In genomic region chr13:97018029-97018819, GRCh38 we compare ENCODE assay signal across 8 cellular contexts. TPM values are rescaled to one million over a fixed set of nuclear protein-coding genes. Genes with fewer than 3 reads are reported as not detected.
DNase-seq lines count a peak whose midpoint lies in the region; ATAC-seq and TF ChIP-seq lines count a peak whose summit lies in the region.

No MANE protein-coding gene starts in this region.

- intact Hi-C loops in right lobe of liver (cut with DNase I) (no loop called here), thyroid gland (cut with DNase I) (no loop called here)

- DNase-seq in activated T-cell treated with anti-CD3 and anti-CD28 coated beads for 24 hours (ENCODE audit: low read depth): peak; percentile 9
- no peak for DNase-seq in activated T-cell treated with anti-CD3 and anti-CD28 coated beads, Interleukin-2, amount 50 U/mL, for 24 hours
- DNase-seq in Jurkat, Clone E6-1 (ENCODE audit: low read depth, low spot score): peak; percentile 37
- peak; percentile 68 for DNase-seq in SHP77 treated with DMSO at 0.1 percent for 48 hours (lab: John Stamatoyannopoulos, UW)
- peak; percentile 80 for DNase-seq in dermis blood vessel endothelial cell
- DNase-seq in right lobe of liver: no peak
- DNase-seq in thyroid gland: peak; percentile 15 to 24

- H3K4me1 Mint-ChIP-seq in activated T-cell treated with anti-CD3 and anti-CD28 coated beads, Interleukin-2, amount 50 U/mL, for 24 hours (ENCODE audit: low read depth): peaks cover 10% of the 10 kb centered on the region

- no peak overlapping the region for H3K27ac Mint-ChIP-seq in activated T-cell treated with anti-CD3 and anti-CD28 coated beads, Interleukin-2, amount 50 U/mL, for 24 hours

- H3K4me3 ChIP-seq in Jurkat, Clone E6-1 (ENCODE audit: low read length): no peak overlapping the region
- no peak overlapping the region for H3K4me3 ChIP-seq in right lobe of liver
- no peak overlapping the region for H3K4me3 ChIP-seq in thyroid gland (replicated peaks in 1 of 3)

- H3K9me3 ChIP-seq in right lobe of liver: no peaks in the 10 kb centered on the region
- H3K9me3 ChIP-seq in thyroid gland: no peaks in the 10 kb centered on the region

- H3K27ac ChIP-seq in right lobe of liver: no peak overlapping the region
- no peak overlapping the region for H3K27ac ChIP-seq in thyroid gland

- no peaks in the 10 kb centered on the region for H3K36me3 ChIP-seq in right lobe of liver
- no peaks in the 10 kb centered on the region for H3K36me3 ChIP-seq in thyroid gland

- no peak overlapping the region for H3K4me3 Mint-ChIP-seq in activated T-cell treated with anti-CD3 and anti-CD28 coated beads, Interleukin-2, amount 50 U/mL, for 24 hours

- WGBS in right lobe of liver (ENCODE audit: insufficient coverage, low coverage, low lambda C conversion rate, missing lambda C conversion rate): 11% methylated on average over 12 of the region's 13 CpGs
- 24 to 25% methylated on average over 13 of the region's 13 CpGs for WGBS in thyroid gland, 2 donors

- H3K27me3 ChIP-seq in right lobe of liver: no peaks in the 10 kb centered on the region
- no peaks in the 10 kb centered on the region for H3K27me3 ChIP-seq in thyroid gland

- H3K4me1 ChIP-seq in right lobe of liver (no peaks in the 10 kb centered on the region), thyroid gland (no peaks in the 10 kb centered on the region)

- peaks cover 64% of the 10 kb centered on the region for H3K27me3 Mint-ChIP-seq in activated T-cell treated with anti-CD3 and anti-CD28 coated beads, Interleukin-2, amount 50 U/mL, for 24 hours

- H3K36me3 Mint-ChIP-seq in activated T-cell treated with anti-CD3 and anti-CD28 coated beads, Interleukin-2, amount 50 U/mL, for 24 hours (ENCODE audit: low read depth): no peaks in the 10 kb centered on the region

- TF ChIP-seq POLR2A in right lobe of liver (IDR thresholded peaks at IDR 0.05) (no peak), thyroid gland (IDR thresholded peaks at IDR 0.05) (no peak)

- ATAC-seq in GM21717 (IDR thresholded peaks at IDR 0.05; ENCODE audit: unreplicated experiment) (peak; percentile 88), right lobe of liver (peak; percentile 86 to 91 (median 89))

- TF ChIP-seq CTCF in right lobe of liver (IDR thresholded peaks at IDR 0.05) (peak; percentile 80 to 92 (median 86)), thyroid gland (IDR thresholded peaks at IDR 0.05) (peak; percentile 45 to 87 (median 74))

- peaks cover 3% of the 10 kb centered on the region for H3K9me3 Mint-ChIP-seq in activated T-cell treated with anti-CD3 and anti-CD28 coated beads, Interleukin-2, amount 50 U/mL, for 24 hours

RNA-seq across cellular contexts. Expression of gene OXGR1, which starts 23.9 kb away (rescaled TPM):
- not detected for polyA plus RNA-seq in Jurkat, Clone E6-1 (2012; ENCODE audit: insufficient read depth, insufficient read length)
- total RNA-seq in dermis blood vessel endothelial cell (not detected in 2 replicates), right lobe of liver (not detected), thyroid gland (1 to 10 TPM; 1.2 to 6.7 (median 4.4) TPM)

Comparison
In these comparisons a context has a peak if more than half of its experiments do, and no peak if none do; other contexts are left out.
1. DNase-seq: peak in activated T-cell treated with anti-CD3 and anti-CD28 coated beads for 24 hours (single experiment), Jurkat, Clone E6-1 (single experiment), SHP77 treated with DMSO at 0.1 percent for 48 hours (single experiment), dermis blood vessel endothelial cell (single experiment) and thyroid gland (2 of 2); none in activated T-cell treated with anti-CD3 and anti-CD28 coated beads, Interleukin-2, amount 50 U/mL, for 24 hours (single experiment) and right lobe of liver (0 of 3).